ENCODE assay signal across 1 cellular context in the genomic region with DNA sequence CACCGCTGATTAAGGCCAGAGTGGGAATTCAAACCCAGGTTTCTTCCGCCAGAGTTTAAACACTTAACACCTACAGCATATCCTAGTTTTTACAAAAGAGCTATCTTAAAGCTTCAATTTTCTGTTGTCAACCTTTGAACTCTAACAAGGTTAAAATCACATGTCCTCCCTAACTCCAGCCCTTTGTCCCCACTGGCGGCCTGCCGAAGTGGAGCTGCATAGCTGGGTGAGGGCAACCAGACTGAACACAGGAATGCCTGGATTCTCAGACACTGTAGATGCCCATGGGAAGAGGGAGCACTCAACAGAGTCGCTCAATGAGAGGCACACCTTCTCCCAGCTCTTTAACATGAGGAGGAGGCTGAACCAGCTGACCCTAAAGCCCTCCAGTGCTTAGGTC.
TF ChIP-seq lines count a peak whose summit lies in the region.

No MANE protein-coding gene starts in this region.

TF ChIP-seq in H1, 55 proteins besides CTCF, POLR2A, EP300 and RAD21:
- no peak for TF ChIP-seq ASH2L (IDR thresholded peaks at IDR 0.05; ENCODE audit: low read length)
- TF ChIP-seq EGR1 (IDR thresholded peaks at IDR 0.05; ENCODE audit: borderline replicate concordance, low read depth, low read length), result no peak
- no peak for TF ChIP-seq CTBP2 (IDR thresholded peaks at IDR 0.05; ENCODE audit: borderline replicate concordance, insufficient read depth, insufficient read length, low read length)
- no peak for TF ChIP-seq MAFK (IDR thresholded peaks at IDR 0.05; ENCODE audit: low read depth, low read length)
- no peak for TF ChIP-seq POLR2AphosphoS5 (IDR thresholded peaks at IDR 0.05; ENCODE audit: low read depth, low read length)
- TF ChIP-seq MAX (IDR thresholded peaks at IDR 0.05), result no peak
- no peak for TF ChIP-seq TCF12 (IDR thresholded peaks at IDR 0.05; ENCODE audit: low read depth, low read length)
- no peak for TF ChIP-seq GTF2F1 (IDR thresholded peaks at IDR 0.05; ENCODE audit: borderline replicate concordance, low read depth, low read length)
- no peak for TF ChIP-seq POU5F1 (IDR thresholded peaks at IDR 0.05; ENCODE audit: low read depth, low read length)
- TF ChIP-seq KDM5A (IDR thresholded peaks at IDR 0.05; ENCODE audit: low read length), result no peak
- TF ChIP-seq HDAC6 (IDR thresholded peaks at IDR 0.05; ENCODE audit: low read depth, low read length), result no peak
- no peak for TF ChIP-seq CEBPB (IDR thresholded peaks at IDR 0.05; ENCODE audit: low read depth, low read length)
- no peak for TF ChIP-seq EZH2 (IDR thresholded peaks at IDR 0.05; ENCODE audit: low read depth, low read length, severe bottlenecking)
- TF ChIP-seq BCL11A (IDR thresholded peaks at IDR 0.05; ENCODE audit: low read depth in 2 of 2, low read length in 2 of 2), result no peak
- no peak for TF ChIP-seq PHF8 (conservative IDR thresholded peaks at IDR 0.05; ENCODE audit: low read depth, low read length)
- TF ChIP-seq CHD1 (IDR thresholded peaks at IDR 0.05; ENCODE audit: low read depth, low read length), result no peak
- TF ChIP-seq SUZ12 (IDR thresholded peaks at IDR 0.05; ENCODE audit: low read length), result no peak
- TF ChIP-seq JUND (IDR thresholded peaks at IDR 0.05; ENCODE audit: low read length), result no peak
